In the genomic region with DNA sequence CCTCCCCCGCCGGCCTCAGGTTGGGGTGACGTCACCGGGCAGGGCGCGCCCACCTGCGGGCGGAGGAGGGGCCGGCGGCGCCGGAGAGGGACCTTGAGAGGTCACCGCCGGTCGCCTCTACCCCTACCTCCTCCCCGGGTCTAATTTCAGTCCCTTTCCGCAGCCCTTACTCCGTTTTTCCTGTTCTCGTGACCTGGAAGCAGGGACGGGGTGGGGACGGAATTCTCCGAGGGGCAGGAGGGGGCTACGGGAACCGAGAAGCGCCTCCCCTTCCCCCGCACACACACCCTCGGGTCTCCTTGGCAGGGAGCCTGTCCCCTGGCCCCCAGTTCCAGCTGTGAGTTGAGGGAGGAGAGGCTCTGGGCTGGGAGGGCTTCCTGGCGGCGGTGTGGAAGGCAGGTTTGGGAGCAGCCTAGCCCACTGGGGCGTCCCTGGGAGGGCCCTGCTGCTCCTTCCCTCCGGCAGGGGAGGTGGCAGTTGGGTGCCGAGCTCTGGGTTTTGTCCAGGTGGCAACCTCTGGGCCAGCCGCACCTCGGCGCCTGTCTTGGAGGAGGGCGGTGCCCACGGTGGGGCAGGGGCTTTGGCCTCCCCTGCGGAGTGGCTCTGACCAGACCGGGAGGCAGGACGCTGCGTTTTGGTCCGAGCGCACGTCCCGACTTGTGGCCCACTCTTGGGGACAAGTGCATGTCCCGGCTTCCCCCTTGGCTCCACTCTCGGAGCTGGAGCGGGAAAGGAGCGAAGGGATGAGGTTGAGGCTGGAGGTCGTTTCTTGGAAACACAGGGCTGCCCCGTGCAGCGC, we compare ENCODE assay signal across 8 cellular contexts. TPM values are rescaled to one million over a fixed set of nuclear protein-coding genes. Genes with fewer than 3 reads are reported as not detected.
DNase-seq lines count a peak whose midpoint lies in the region; ATAC-seq and TF ChIP-seq lines count a peak whose summit lies in the region.

No MANE protein-coding gene starts in this region.

- H3K4me3 ChIP-seq in HUES6 (ENCODE audit: low read depth, low read length), result peak overlapping the region; percentile 77
- H3K4me3 ChIP-seq in left lung, result peak overlapping the region in 1 of 2 donors; percentile 16

- H3K27me3 ChIP-seq in HUES6 (ENCODE audit: control insufficient read depth, insufficient read depth, low read length) (peaks cover 39% of the 10 kb centered on the region), left lung (peaks cover 29 to 41% of the 10 kb centered on the region in 2 donors)

- H3K27ac ChIP-seq in HUES6 (ENCODE audit: low read depth, low read length) (no peak overlapping the region), left lung (no peak overlapping the region)

- TF ChIP-seq CTCF in left lung (IDR thresholded peaks at IDR 0.05), result no peak

- peak overlapping the region; percentile 66 for H3K9ac ChIP-seq in HUES6 (ENCODE audit: low read length)

- H3K27ac Mint-ChIP-seq in activated T-helper 2 cell treated with anti-CD3 and anti-CD28 coated beads, Interferon-gamma antibody, Interleukin-2, Interleukin-4, amounts not matched to agents 10 μg/mL and 5 μg/mL and 100 μg/mL, durations not matched to agents 14 hours and 24 hours and 36 hours, result peak overlapping the region; percentile 76

- no peaks in the 10 kb centered on the region for H3K9me3 Mint-ChIP-seq in activated T-helper 2 cell treated with anti-CD3 and anti-CD28 coated beads, Interferon-gamma antibody, Interleukin-2, Interleukin-4, amounts not matched to agents 10 μg/mL and 5 μg/mL and 100 μg/mL, durations not matched to agents 14 hours and 24 hours and 36 hours

- H3K9me3 ChIP-seq in HUES6 (ENCODE audit: control insufficient read depth, insufficient read depth, low read depth, low read length) (no peaks in the 10 kb centered on the region), left lung (peaks cover 0 to 5% of the 10 kb centered on the region in 2 donors)

- peak; percentile 69 for DNase-seq in ELF-1 (ENCODE audit: low read depth, low spot score)
- no peak for DNase-seq in activated T-helper 2 cell treated with anti-CD3 and anti-CD28 coated beads, Interferon-gamma antibody, Interleukin-2, Interleukin-4, amounts not matched to agents 10 μg/mL and 5 μg/mL and 100 μg/mL, durations not matched to agents 14 hours and 24 hours and 36 hours (ENCODE audit: low spot score)
- peak in 1 of 2 donors; percentile 79 for DNase-seq in left lung
- DNase-seq in NCI-H446 treated with DMSO at 0.1 percent for 48 hours (lab: John Stamatoyannopoulos, UW), result no peak
- DNase-seq in dedifferentiated amniotic fluid mesenchymal stem cell (ENCODE audit: extremely low spot score), result no peak

- H3K4me1 ChIP-seq in HUES6 (ENCODE audit: control insufficient read depth, insufficient read depth, low read length), result peaks cover 22% of the 10 kb centered on the region
- H3K4me1 ChIP-seq in left lung, result peaks cover 18 to 41% of the 10 kb centered on the region in 2 donors

- intact Hi-C loops in activated T-helper 2 cell treated with anti-CD3 and anti-CD28 coated beads, Interferon-gamma antibody, Interleukin-2, Interleukin-4, amounts not matched to agents 10 μg/mL and 5 μg/mL and 100 μg/mL, durations not matched to agents 14 hours and 24 hours and 36 hours (cut with micrococcal nuclease), result loop anchor here (2.0 kb wide), 1 partner anchor 26 kb away; a partner anchor contains a TSS
- intact Hi-C loops in left lung (cut with DNase I), result no loop called here

- H3K27me3 Mint-ChIP-seq in activated T-helper 2 cell treated with anti-CD3 and anti-CD28 coated beads, Interferon-gamma antibody, Interleukin-2, Interleukin-4, amounts not matched to agents 10 μg/mL and 5 μg/mL and 100 μg/mL, durations not matched to agents 14 hours and 24 hours and 36 hours (ENCODE audit: low read depth), result peaks cover 10% of the 10 kb centered on the region

- peak; percentile 5 for ATAC-seq in left lung
- ATAC-seq in GM21390 (IDR thresholded peaks at IDR 0.05; ENCODE audit: unreplicated experiment), result no peak
- ATAC-seq in HG03439 (IDR thresholded peaks at IDR 0.05; ENCODE audit: unreplicated experiment), result no peak

- peaks cover 8% of the 10 kb centered on the region for H3K4me1 Mint-ChIP-seq in activated T-helper 2 cell treated with anti-CD3 and anti-CD28 coated beads, Interferon-gamma antibody, Interleukin-2, Interleukin-4, amounts not matched to agents 10 μg/mL and 5 μg/mL and 100 μg/mL, durations not matched to agents 14 hours and 24 hours and 36 hours (ENCODE audit: low read depth)

- H3K36me3 ChIP-seq in HUES6 (ENCODE audit: control insufficient read depth, insufficient read depth, low read length) (peaks cover 18% of the 10 kb centered on the region), left lung (peaks cover 0 to 19% of the 10 kb centered on the region in 2 donors)

- H3K4me3 Mint-ChIP-seq in activated T-helper 2 cell treated with anti-CD3 and anti-CD28 coated beads, Interferon-gamma antibody, Interleukin-2, Interleukin-4, amounts not matched to agents 10 μg/mL and 5 μg/mL and 100 μg/mL, durations not matched to agents 14 hours and 24 hours and 36 hours (ENCODE audit: low read depth), result peak overlapping the region; percentile 74

- peaks cover 30% of the 10 kb centered on the region for H3K36me3 Mint-ChIP-seq in activated T-helper 2 cell treated with anti-CD3 and anti-CD28 coated beads, Interferon-gamma antibody, Interleukin-2, Interleukin-4, amounts not matched to agents 10 μg/mL and 5 μg/mL and 100 μg/mL, durations not matched to agents 14 hours and 24 hours and 36 hours (ENCODE audit: low read depth)

RNA-seq across cellular contexts. Expression of a gene that starts 0.8 kb away (rescaled TPM):
- total RNA-seq in activated T-helper 2 cell treated with anti-CD3 and anti-CD28 coated beads, Interferon-gamma antibody, Interleukin-2, Interleukin-4, amounts not matched to agents 10 μg/mL and 5 μg/mL and 100 μg/mL, durations not matched to agents 14 hours and 24 hours and 36 hours, result 21.1 and 21.3 TPM in 2 replicates
- under 1 TPM; 0.31 to 0.32 TPM for total RNA-seq in left lung

RNA-seq across cellular contexts. Expression of a gene that starts 6.5 kb away (rescaled TPM):
- 39.2 and 40.0 TPM in 2 replicates for total RNA-seq in activated T-helper 2 cell treated with anti-CD3 and anti-CD28 coated beads, Interferon-gamma antibody, Interleukin-2, Interleukin-4, amounts not matched to agents 10 μg/mL and 5 μg/mL and 100 μg/mL, durations not matched to agents 14 hours and 24 hours and 36 hours
- 10 to 100 TPM; 25.8 to 26.1 TPM for total RNA-seq in left lung

RNA-seq across cellular contexts. Expression of a gene that starts 9.3 kb away (rescaled TPM):
- total RNA-seq in activated T-helper 2 cell treated with anti-CD3 and anti-CD28 coated beads, Interferon-gamma antibody, Interleukin-2, Interleukin-4, amounts not matched to agents 10 μg/mL and 5 μg/mL and 100 μg/mL, durations not matched to agents 14 hours and 24 hours and 36 hours, result 0.21 and 0.23 TPM in 2 replicates
- total RNA-seq in left lung, result 1 to 10 TPM; 4.4 to 5.6 TPM

RNA-seq across cellular contexts. Expression of a gene that starts 18.7 kb away (rescaled TPM):
- 64.2 and 72.5 TPM in 2 replicates for total RNA-seq in activated T-helper 2 cell treated with anti-CD3 and anti-CD28 coated beads, Interferon-gamma antibody, Interleukin-2, Interleukin-4, amounts not matched to agents 10 μg/mL and 5 μg/mL and 100 μg/mL, durations not matched to agents 14 hours and 24 hours and 36 hours
- 10 to 100 TPM; 25.8 to 30.9 TPM for total RNA-seq in left lung

RNA-seq across cellular contexts. Expression of a gene that starts 19.1 kb away (rescaled TPM):
- 82.0 and 83.3 TPM in 2 replicates for total RNA-seq in activated T-helper 2 cell treated with anti-CD3 and anti-CD28 coated beads, Interferon-gamma antibody, Interleukin-2, Interleukin-4, amounts not matched to agents 10 μg/mL and 5 μg/mL and 100 μg/mL, durations not matched to agents 14 hours and 24 hours and 36 hours
- total RNA-seq in left lung, result 10 to 100 TPM; 31.5 to 45.9 TPM

Comparison
In these comparisons a context has a peak if more than half of its experiments do, and no peak if none do; other contexts are left out.
1. RNA of a gene that starts 0.8 kb away (total RNA-seq): 21.1 to 21.3 TPM in activated T-helper 2 cell treated with anti-CD3 and anti-CD28 coated beads, Interferon-gamma antibody, Interleukin-2, Interleukin-4, amounts not matched to agents 10 μg/mL and 5 μg/mL and 100 μg/mL, durations not matched to agents 14 hours and 24 hours and 36 hours; 0.31 to 0.32 TPM in left lung; every median in the first group is over 10 times any median in the second.